In genomic region chr19:10747271-10747670, GRCh38 we compare ENCODE assay signal across 10 cellular contexts. TPM values are rescaled to one million over a fixed set of nuclear protein-coding genes. Genes with fewer than 3 reads are reported as not detected.
A peak's percentile ranks its signal among the peaks of the same experiment; 100 is the strongest.
DNase-seq lines count a peak whose midpoint lies in the region; ATAC-seq and TF ChIP-seq lines count a peak whose summit lies in the region.
"Had no signal": no experiment of that assay in that cellular context is flagged by ENCODE, and none has a peak within 500 bp of the region (broad histone marks: within the 10 kb centered on the region; RNA-seq: fewer than 3 reads in every experiment).

No MANE protein-coding gene starts in this region.

- CTCF ChIA-PET in activated CD4-positive, alpha-beta memory T cell treated with anti-CD3 and anti-CD28 coated beads, Interleukin-2, amount 10 ng/mL, durations not matched to agents 7 days and 5 days (lab: Charles Lee): no interaction called here
- CTCF ChIA-PET in activated CD4-positive, alpha-beta memory T cell treated with anti-CD3 and anti-CD28 coated beads for 36 hours (lab: Charles Lee): no interaction called here
- CTCF ChIA-PET in WTC11 (lab: Charles Lee): interaction anchor here (1.6 kb wide), 1 partner anchor 117 kb away, joined by 4 read pairs; no protein-coding TSS in a partner anchor

- H3K4me3 Mint-ChIP-seq in activated CD4-positive, alpha-beta memory T cell treated with anti-CD3 and anti-CD28 coated beads, Interleukin-2, amount 10 ng/mL, durations not matched to agents 7 days and 5 days: no peak overlapping the region
- no peak overlapping the region for H3K4me3 Mint-ChIP-seq in activated CD4-positive, alpha-beta memory T cell treated with anti-CD3 and anti-CD28 coated beads for 36 hours
- H3K4me3 Mint-ChIP-seq in WTC11: no peak overlapping the region
- no peak overlapping the region for H3K4me3 Mint-ChIP-seq in stimulated activated naive CD8-positive, alpha-beta T cell treated with anti-CD3 and anti-CD28 coated beads, Interleukin-15, amount 100 ng/mL, for 72 hours

- intact Hi-C loops in activated CD4-positive, alpha-beta memory T cell treated with anti-CD3 and anti-CD28 coated beads for 36 hours (cut with micrococcal nuclease): no loop called here

- H3K27me3 Mint-ChIP-seq in activated CD4-positive, alpha-beta memory T cell treated with anti-CD3 and anti-CD28 coated beads, Interleukin-2, amount 10 ng/mL, durations not matched to agents 7 days and 5 days: no peaks in the 10 kb centered on the region
- H3K27me3 Mint-ChIP-seq in activated CD4-positive, alpha-beta memory T cell treated with anti-CD3 and anti-CD28 coated beads for 36 hours: no peaks in the 10 kb centered on the region
- H3K27me3 Mint-ChIP-seq in WTC11 (ENCODE audit: low read depth): no peaks in the 10 kb centered on the region
- no peaks in the 10 kb centered on the region for H3K27me3 Mint-ChIP-seq in stimulated activated naive CD8-positive, alpha-beta T cell treated with anti-CD3 and anti-CD28 coated beads, Interleukin-15, amount 100 ng/mL, for 72 hours

- ATAC-seq in WTC11 (no peak), GM18519 (IDR thresholded peaks at IDR 0.05; ENCODE audit: low FRiP score, unreplicated experiment) (no peak), GM18873 (IDR thresholded peaks at IDR 0.05; ENCODE audit: low FRiP score, unreplicated experiment) (no peak)
- no peak for ATAC-seq in stimulated activated naive CD8-positive, alpha-beta T cell treated with anti-CD3 and anti-CD28 coated beads, Interleukin-15, amount 100 ng/mL, for 72 hours

- no peak for TF ChIP-seq CTCF in WTC11 (IDR thresholded peaks at IDR 0.05)

- peaks cover 54% of the 10 kb centered on the region for H3K4me1 Mint-ChIP-seq in activated CD4-positive, alpha-beta memory T cell treated with anti-CD3 and anti-CD28 coated beads, Interleukin-2, amount 10 ng/mL, durations not matched to agents 7 days and 5 days
- peaks cover 62% of the 10 kb centered on the region for H3K4me1 Mint-ChIP-seq in activated CD4-positive, alpha-beta memory T cell treated with anti-CD3 and anti-CD28 coated beads for 36 hours (ENCODE audit: low read depth)
- peaks cover 25% of the 10 kb centered on the region for H3K4me1 Mint-ChIP-seq in WTC11
- peaks cover 79% of the 10 kb centered on the region for H3K4me1 Mint-ChIP-seq in stimulated activated naive CD8-positive, alpha-beta T cell treated with anti-CD3 and anti-CD28 coated beads, Interleukin-15, amount 100 ng/mL, for 72 hours

- POLR2A ChIA-PET in activated CD4-positive, alpha-beta memory T cell treated with anti-CD3 and anti-CD28 coated beads, Interleukin-2, amount 10 ng/mL, durations not matched to agents 7 days and 5 days (lab: Charles Lee): no interaction called here
- POLR2A ChIA-PET in activated CD4-positive, alpha-beta memory T cell treated with anti-CD3 and anti-CD28 coated beads for 36 hours (lab: Charles Lee): no interaction called here
- POLR2A ChIA-PET in WTC11 (lab: Charles Lee): no interaction called here

- H3K9me3 Mint-ChIP-seq in activated CD4-positive, alpha-beta memory T cell treated with anti-CD3 and anti-CD28 coated beads, Interleukin-2, amount 10 ng/mL, durations not matched to agents 7 days and 5 days: no peaks in the 10 kb centered on the region
- no peaks in the 10 kb centered on the region for H3K9me3 Mint-ChIP-seq in activated CD4-positive, alpha-beta memory T cell treated with anti-CD3 and anti-CD28 coated beads for 36 hours
- no peaks in the 10 kb centered on the region for H3K9me3 Mint-ChIP-seq in WTC11
- no peaks in the 10 kb centered on the region for H3K9me3 Mint-ChIP-seq in stimulated activated naive CD8-positive, alpha-beta T cell treated with anti-CD3 and anti-CD28 coated beads, Interleukin-15, amount 100 ng/mL, for 72 hours

- no peak for DNase-seq in activated CD4-positive, alpha-beta memory T cell treated with anti-CD3 and anti-CD28 coated beads, Interleukin-2, amount 10 ng/mL, durations not matched to agents 7 days and 5 days
- no peak for DNase-seq in activated CD4-positive, alpha-beta memory T cell treated with anti-CD3 and anti-CD28 coated beads for 36 hours
- DNase-seq in WTC11 (ENCODE audit: low spot score) (no peak), kidney tubule cell (ENCODE audit: low spot score) (peak; percentile 50), cortex of kidney (lab: John Stamatoyannopoulos, UW) (no peak)
- no peak for DNase-seq in stimulated activated naive CD8-positive, alpha-beta T cell treated with anti-CD3 and anti-CD28 coated beads, Interleukin-15, amount 100 ng/mL, for 72 hours
- DNase-seq: KBM-7, NCI-H446 treated with DMSO at 0.1 percent for 48 hours had no signal

- H3K27ac Mint-ChIP-seq in activated CD4-positive, alpha-beta memory T cell treated with anti-CD3 and anti-CD28 coated beads, Interleukin-2, amount 10 ng/mL, durations not matched to agents 7 days and 5 days: peak overlapping the region; percentile 54
- H3K27ac Mint-ChIP-seq in activated CD4-positive, alpha-beta memory T cell treated with anti-CD3 and anti-CD28 coated beads for 36 hours: no peak overlapping the region
- H3K27ac Mint-ChIP-seq in WTC11: peak overlapping the region; percentile 69
- peak overlapping the region; percentile 77 to 85 for H3K27ac Mint-ChIP-seq in stimulated activated naive CD8-positive, alpha-beta T cell treated with anti-CD3 and anti-CD28 coated beads, Interleukin-15, amount 100 ng/mL, for 72 hours

- peaks cover 10% of the 10 kb centered on the region for H3K36me3 Mint-ChIP-seq in activated CD4-positive, alpha-beta memory T cell treated with anti-CD3 and anti-CD28 coated beads, Interleukin-2, amount 10 ng/mL, durations not matched to agents 7 days and 5 days (ENCODE audit: low read depth)
- no peaks in the 10 kb centered on the region for H3K36me3 Mint-ChIP-seq in activated CD4-positive, alpha-beta memory T cell treated with anti-CD3 and anti-CD28 coated beads for 36 hours
- no peaks in the 10 kb centered on the region for H3K36me3 Mint-ChIP-seq in WTC11

TF ChIP-seq in WTC11, 78 proteins besides CTCF, POLR2A, EP300 and RAD21 (continues in another document):
- TF ChIP-seq JUN (CRISPR knock-in tag; IDR thresholded peaks at IDR 0.05) (no peak), ZNF232 (CRISPR knock-in tag; IDR thresholded peaks at IDR 0.05) (no peak), SOX15 (CRISPR knock-in tag; IDR thresholded peaks at IDR 0.05) (no peak), GABPB1 (CRISPR knock-in tag; IDR thresholded peaks at IDR 0.05) (no peak)
- TF ChIP-seq, protein P1, sequence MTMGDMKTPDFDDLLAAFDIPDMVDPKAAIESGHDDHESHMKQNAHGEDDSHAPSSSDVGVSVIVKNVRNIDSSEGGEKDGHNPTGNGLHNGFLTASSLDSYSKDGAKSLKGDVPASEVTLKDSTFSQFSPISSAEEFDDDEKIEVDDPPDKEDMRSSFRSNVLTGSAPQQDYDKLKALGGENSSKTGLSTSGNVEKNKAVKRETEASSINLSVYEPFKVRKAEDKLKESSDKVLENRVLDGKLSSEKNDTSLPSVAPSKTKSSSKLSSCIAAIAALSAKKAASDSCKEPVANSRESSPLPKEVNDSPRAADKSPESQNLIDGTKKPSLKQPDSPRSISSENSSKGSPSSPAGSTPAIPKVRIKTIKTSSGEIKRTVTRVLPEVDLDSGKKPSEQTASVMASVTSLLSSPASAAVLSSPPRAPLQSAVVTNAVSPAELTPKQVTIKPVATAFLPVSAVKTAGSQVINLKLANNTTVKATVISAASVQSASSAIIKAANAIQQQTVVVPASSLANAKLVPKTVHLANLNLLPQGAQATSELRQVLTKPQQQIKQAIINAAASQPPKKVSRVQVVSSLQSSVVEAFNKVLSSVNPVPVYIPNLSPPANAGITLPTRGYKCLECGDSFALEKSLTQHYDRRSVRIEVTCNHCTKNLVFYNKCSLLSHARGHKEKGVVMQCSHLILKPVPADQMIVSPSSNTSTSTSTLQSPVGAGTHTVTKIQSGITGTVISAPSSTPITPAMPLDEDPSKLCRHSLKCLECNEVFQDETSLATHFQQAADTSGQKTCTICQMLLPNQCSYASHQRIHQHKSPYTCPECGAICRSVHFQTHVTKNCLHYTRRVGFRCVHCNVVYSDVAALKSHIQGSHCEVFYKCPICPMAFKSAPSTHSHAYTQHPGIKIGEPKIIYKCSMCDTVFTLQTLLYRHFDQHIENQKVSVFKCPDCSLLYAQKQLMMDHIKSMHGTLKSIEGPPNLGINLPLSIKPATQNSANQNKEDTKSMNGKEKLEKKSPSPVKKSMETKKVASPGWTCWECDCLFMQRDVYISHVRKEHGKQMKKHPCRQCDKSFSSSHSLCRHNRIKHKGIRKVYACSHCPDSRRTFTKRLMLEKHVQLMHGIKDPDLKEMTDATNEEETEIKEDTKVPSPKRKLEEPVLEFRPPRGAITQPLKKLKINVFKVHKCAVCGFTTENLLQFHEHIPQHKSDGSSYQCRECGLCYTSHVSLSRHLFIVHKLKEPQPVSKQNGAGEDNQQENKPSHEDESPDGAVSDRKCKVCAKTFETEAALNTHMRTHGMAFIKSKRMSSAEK (CRISPR knock-in tag; IDR thresholded peaks at IDR 0.05; ENCODE audit: borderline replicate concordance): no peak

RNA-seq across cellular contexts. Expression of gene DNM2, which starts 29.4 kb away (rescaled TPM):
- 100 to 1,000 TPM; 277 to 288 TPM for total RNA-seq in activated CD4-positive, alpha-beta memory T cell treated with anti-CD3 and anti-CD28 coated beads, Interleukin-2, amount 10 ng/mL, durations not matched to agents 7 days and 5 days
- 100 to 1,000 TPM; 171 to 173 TPM for total RNA-seq in activated CD4-positive, alpha-beta memory T cell treated with anti-CD3 and anti-CD28 coated beads for 36 hours
- total RNA-seq in WTC11 (2021): 120 to 131 TPM (median 123 TPM) in 3 replicates

RNA-seq across cellular contexts. Expression of gene QTRT1, which starts 46.0 kb away (rescaled TPM):
- 10 to 100 TPM; 24.0 to 26.4 TPM for total RNA-seq in activated CD4-positive, alpha-beta memory T cell treated with anti-CD3 and anti-CD28 coated beads, Interleukin-2, amount 10 ng/mL, durations not matched to agents 7 days and 5 days
- 10 to 100 TPM; 43.1 to 47.4 TPM for total RNA-seq in activated CD4-positive, alpha-beta memory T cell treated with anti-CD3 and anti-CD28 coated beads for 36 hours
- total RNA-seq in WTC11 (2021): 67.6 to 72.6 TPM (median 69.6 TPM) in 3 replicates
